ENCODE assay signal across 1 cellular context in the genomic region with DNA sequence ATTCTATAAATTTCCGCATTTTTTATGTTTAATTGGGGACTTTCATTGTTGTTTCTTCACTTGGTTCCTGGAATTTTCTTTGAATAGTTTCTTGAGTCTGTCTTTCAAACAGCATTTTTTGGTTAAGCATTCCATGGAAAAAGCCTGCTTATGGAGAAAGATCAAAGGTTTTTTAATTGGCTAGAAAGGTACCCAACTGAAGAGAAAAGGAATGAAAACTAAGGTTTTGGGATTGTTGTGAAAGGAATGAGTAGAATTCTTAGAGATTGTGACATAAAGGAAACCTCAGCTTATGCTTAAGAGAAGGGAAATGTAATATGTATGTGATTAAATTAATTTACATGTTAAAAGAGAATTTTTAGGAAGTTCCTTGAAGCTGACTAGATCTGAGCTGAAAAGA.
TF ChIP-seq lines count a peak whose summit lies in the region.

No MANE protein-coding gene starts in this region.

TF ChIP-seq in HCT116, 20 proteins besides CTCF, POLR2A, EP300 and RAD21:
- TF ChIP-seq SP1 (IDR thresholded peaks at IDR 0.05; ENCODE audit: low read depth) (no peak), ZBTB33 (IDR thresholded peaks at IDR 0.05; ENCODE audit: extremely low read depth, insufficient replicate concordance, low read length) (no peak), EZH2 (IDR thresholded peaks at IDR 0.05) (no peak)
- TF ChIP-seq, protein P1, sequence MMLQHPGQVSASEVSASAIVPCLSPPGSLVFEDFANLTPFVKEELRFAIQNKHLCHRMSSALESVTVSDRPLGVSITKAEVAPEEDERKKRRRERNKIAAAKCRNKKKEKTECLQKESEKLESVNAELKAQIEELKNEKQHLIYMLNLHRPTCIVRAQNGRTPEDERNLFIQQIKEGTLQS (IDR thresholded peaks at IDR 0.05), result no peak
TF ChIP-seq in HCT116: peak in this region for 0.
